ENCODE assay signal across 8 cellular contexts in the genomic region with DNA sequence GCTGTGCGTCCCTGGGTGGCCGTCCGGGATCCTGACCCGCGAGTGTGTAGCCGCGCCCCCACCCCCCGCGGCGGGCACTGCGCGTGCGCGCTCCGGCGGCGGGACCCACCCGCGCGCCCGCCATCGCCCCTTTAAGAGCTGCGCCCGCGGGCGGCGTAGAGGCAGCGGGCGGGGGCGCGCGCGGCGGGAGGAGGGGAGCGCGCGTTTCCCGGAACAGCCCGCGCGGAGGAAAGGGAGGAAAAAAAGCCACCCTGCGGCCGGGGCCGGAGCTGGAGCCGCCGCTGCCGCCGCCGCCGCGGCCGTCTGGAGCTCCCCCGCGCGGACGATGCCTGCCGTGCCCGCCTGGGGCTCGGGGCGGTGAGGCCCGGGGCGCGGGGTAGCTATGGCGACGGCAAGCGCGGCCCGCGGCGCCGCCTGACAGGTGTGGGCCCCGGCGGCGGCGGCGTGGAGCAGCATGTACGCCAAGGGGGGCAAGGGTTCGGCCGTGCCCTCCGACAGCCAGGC. TPM values are rescaled to one million over a fixed set of nuclear protein-coding genes. Genes with fewer than 3 reads are reported as not detected.
A peak's percentile ranks its signal among the peaks of the same experiment; 100 is the strongest.
DNase-seq lines count a peak whose midpoint lies in the region; ATAC-seq, FAIRE-seq and TF ChIP-seq lines count a peak whose summit lies in the region.

A gene (plus strand): TSS at position 204 of the 504 bp plus-strand sequence. CDS start 251 bp downstream, at position 455.

- no peak for FAIRE-seq in H54 (lab: Jason Lieb, UNC)

- ATAC-seq in DND-41 (ENCODE audit: insufficient read depth, low read depth), result peak; percentile 27

- TF ChIP-seq POLR2A in H54 (IDR thresholded peaks at IDR 0.05; ENCODE audit: low read depth, low read length) (peak; percentile 10; the same call in 1 of the 2 replicates), sigmoid colon (IDR thresholded peaks at IDR 0.05) (no peak)

- H3K4me3 ChIP-seq in DND-41 (ENCODE audit: low read depth in 1 of 2, low read length in 2 of 2) (peak within 1 kb of the TSS; percentile 58 to 70; a peak in 3 of 4 replicates), iPS DF 6.9 (ENCODE audit: low read length) (peak within 1 kb of the TSS; percentile 59; the same call in 1 of the 2 replicates), sigmoid colon (peak within 1 kb of the TSS; percentile 41 to 74 (median 64))

- TF ChIP-seq EP300 in sigmoid colon (IDR thresholded peaks at IDR 0.05), result no peak

- peak within 1 kb of the TSS; percentile 66 for H2AFZ ChIP-seq in DND-41 (ENCODE audit: low read depth, low read length)

- DNase-seq in DND-41 (peak; percentile 73), H54 (ENCODE audit: insufficient read length, low spot score) (no peak), NCI-H146 (lab: John Stamatoyannopoulos, UW) (peak; percentile 90), T1000 (lab: John Stamatoyannopoulos, UW) (peak; percentile 61), iPS DF 6.9 (ENCODE audit: low read depth, low spot score) (no peak), sigmoid colon (no peak), NCI-H187 treated with DMSO at 0.1 percent for 48 hours (lab: John Stamatoyannopoulos, UW) (no peak)

- peak within 1 kb of the TSS; percentile 88 for H3K4me2 ChIP-seq in DND-41 (ENCODE audit: insufficient read depth, low read length)

- WGBS in iPS DF 6.9 (ENCODE audit: insufficient coverage, insufficient read length), result no CpG with 5 or more reads among the region's 80 CpGs
- WGBS in sigmoid colon, 2 donors, result 0 to 1% methylated on average over 80 of the region's 80 CpGs

- peak within 1 kb of the TSS; percentile 87 to 93 (median 88) for H3K4me3 Mint-ChIP-seq in brain

- peaks cover 52% of the 10 kb centered on the region for H3K79me2 ChIP-seq in DND-41 (ENCODE audit: insufficient read depth, low read length)

- TF ChIP-seq CTCF in DND-41 (IDR thresholded peaks at IDR 0.05; ENCODE audit: borderline replicate concordance, extremely low read depth, low read length, poor library complexity, severe bottlenecking), result peak; percentile 25
- TF ChIP-seq CTCF in brain (conservative IDR thresholded peaks at IDR 0.05), result peak in 1 of 2 experiments; percentile 45
- TF ChIP-seq CTCF in sigmoid colon (IDR thresholded peaks at IDR 0.05), result peak in 1 of 4 experiments; percentile 14

- peak within 1 kb of the TSS; percentile 76 for H3K9ac ChIP-seq in DND-41 (ENCODE audit: low read depth, low read length)

- peaks cover 52% of the 10 kb centered on the region for H4K20me1 ChIP-seq in DND-41 (ENCODE audit: insufficient read depth, low read length)

- peak within 1 kb of the TSS; percentile 85 to 99 (median 96) for H3K27ac Mint-ChIP-seq in brain

- H3K4me1 Mint-ChIP-seq in brain, result peaks cover 86% of the 10 kb centered on the region

- H3K36me3 ChIP-seq in DND-41 (ENCODE audit: insufficient read depth, low read length) (peaks cover 7% of the 10 kb centered on the region; the same call in 1 of the 2 replicates), iPS DF 6.9 (ENCODE audit: control insufficient read depth, insufficient read depth, low read length) (no peaks in the 10 kb centered on the region), sigmoid colon (no peaks in the 10 kb centered on the region)

- H3K9me3 Mint-ChIP-seq in brain, result peaks cover 0 to 3% (median 0%) of the 10 kb centered on the region in 5 experiments

- intact Hi-C loops in sigmoid colon (cut with DNase I), result loop anchor here (5.0 to 10.0 kb wide), 2 partner anchors 137 to 304 kb away; a partner anchor contains a TSS

- H3K27me3 ChIP-seq in DND-41 (ENCODE audit: insufficient read depth, low read length, poor library complexity), result peaks cover 27% of the 10 kb centered on the region
- peaks cover 2% of the 10 kb centered on the region; the same call in 1 of the 2 replicates for H3K27me3 ChIP-seq in iPS DF 6.9 (ENCODE audit: control insufficient read depth, insufficient read depth, low read length)
- H3K27me3 ChIP-seq in sigmoid colon, result peaks cover 0 to 29% (median 3%) of the 10 kb centered on the region in 3 donors

- peaks cover 81% of the 10 kb centered on the region for H3K4me1 ChIP-seq in DND-41 (ENCODE audit: insufficient read depth, low read length)
- H3K4me1 ChIP-seq in iPS DF 6.9 (ENCODE audit: control insufficient read depth, insufficient read depth, low read length), result peaks cover 10% of the 10 kb centered on the region
- peaks cover 0 to 79% (median 69%) of the 10 kb centered on the region in 4 donors for H3K4me1 ChIP-seq in sigmoid colon

- H3K9me3 ChIP-seq in DND-41 (ENCODE audit: insufficient read depth, low read length, severe bottlenecking), result no peaks in the 10 kb centered on the region
- H3K9me3 ChIP-seq in iPS DF 6.9 (ENCODE audit: control insufficient read depth, insufficient read depth, low read length), result no peaks in the 10 kb centered on the region
- no peaks in the 10 kb centered on the region for H3K9me3 ChIP-seq in sigmoid colon

- H3K27me3 Mint-ChIP-seq in brain, result peaks cover 3% of the 10 kb centered on the region

- H3K27ac ChIP-seq in DND-41 (ENCODE audit: low read length) (peak within 1 kb of the TSS; percentile 48), iPS DF 6.9 (ENCODE audit: low read length) (no peak within 1 kb of the TSS), sigmoid colon (peak within 1 kb of the TSS; percentile 82 to 88 (median 86))

- H3K36me3 Mint-ChIP-seq in brain, result no peaks in the 10 kb centered on the region

RNA-seq across cellular contexts. Expression of the gene that starts here (rescaled TPM):
- 93.3 TPM for polyA plus RNA-seq in brain (ENCODE audit: insufficient read depth, low read depth, low replicate concordance)
- total RNA-seq in sigmoid colon, result 10 to 100 TPM; 52.4 to 71.4 (median 58.0) TPM
- polyA plus RNA-seq in sigmoid colon, result 10 to 100 TPM; 13.9 to 51.4 (median 32.4) TPM

Comparison
In these comparisons a context has a peak if more than half of its experiments do, and no peak if none do; other contexts are left out.
1. DNase-seq: peak in DND-41 (single experiment), NCI-H146 (single experiment) and T1000 (single experiment); none in H54 (single experiment), iPS DF 6.9 (single experiment), sigmoid colon (single experiment) and NCI-H187 treated with DMSO at 0.1 percent for 48 hours (single experiment).
2. Peak in every context shown above with its lines, with median percentiles within 50 percentile points of each other: H3K4me3 ChIP-seq.